ENCODE assay signal across 8 cellular contexts in the genomic region with DNA sequence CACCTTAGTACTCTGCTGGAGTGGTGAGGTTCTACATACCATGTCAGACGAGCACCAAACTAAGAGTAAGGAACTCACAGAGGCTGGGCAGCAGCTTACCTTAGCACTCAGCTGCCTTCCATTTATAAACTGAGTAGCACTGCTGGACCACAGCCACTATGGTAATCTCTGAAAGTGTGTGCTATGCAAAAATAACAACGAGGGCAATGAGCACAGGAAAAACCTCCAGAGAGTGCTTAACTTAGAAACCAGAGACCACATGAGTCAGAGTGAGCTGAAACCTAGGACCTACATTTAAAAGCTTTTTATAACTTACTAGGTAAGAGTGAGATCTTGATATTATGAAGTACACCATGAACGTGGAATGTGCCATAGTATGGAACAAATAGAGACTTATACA. TPM values are rescaled to one million over a fixed set of nuclear protein-coding genes. Genes with fewer than 3 reads are reported as not detected.
DNase-seq lines count a peak whose midpoint lies in the region; ATAC-seq and TF ChIP-seq lines count a peak whose summit lies in the region.

No MANE protein-coding gene starts in this region.

- WGBS in spleen, 5 donors = 58 to 79% (median 68%) methylated on average over 3 of the region's 3 CpGs

- ATAC-seq in GM18505 (IDR thresholded peaks at IDR 0.05; ENCODE audit: unreplicated experiment) (peak; percentile 89), GM21619 (IDR thresholded peaks at IDR 0.05; ENCODE audit: unreplicated experiment) (peak; percentile 100), HG03521 (IDR thresholded peaks at IDR 0.05; ENCODE audit: unreplicated experiment) (peak; percentile 96)

- TF ChIP-seq CTCF in left ventricle myocardium inferior (IDR thresholded peaks at IDR 0.05; ENCODE audit: borderline replicate concordance) (no peak), spleen (IDR thresholded peaks at IDR 0.05 in 8 of 11, conservative IDR thresholded peaks at IDR 0.05 in 3 of 11) (no peak)

- peaks cover 81% of the 10 kb centered on the region for H3K36me3 ChIP-seq in left ventricle myocardium inferior
- H3K36me3 ChIP-seq in spleen = peaks cover 4 to 99% (median 78%) of the 10 kb centered on the region in 6 donors

- H3K4me1 ChIP-seq in left ventricle myocardium inferior (peaks cover 24% of the 10 kb centered on the region), spleen (no peaks in the 10 kb centered on the region)

- H3K27me3 ChIP-seq in left ventricle myocardium inferior (ENCODE audit: low read depth) (no peaks in the 10 kb centered on the region), spleen (replicated peaks in 1 of 7) (no peaks in the 10 kb centered on the region)

- intact Hi-C loops in left ventricle myocardium inferior (cut with micrococcal nuclease) (no loop called here), spleen (cut with DNase I; ENCODE audit: low total_unique reads) (no loop called here)

- H3K9me3 ChIP-seq in left ventricle myocardium inferior (replicated peaks) = no peaks in the 10 kb centered on the region
- H3K9me3 ChIP-seq in spleen = no peaks in the 10 kb centered on the region

- peak overlapping the region; percentile 47 for H3K4me3 ChIP-seq in left ventricle myocardium inferior
- no peak overlapping the region for H3K4me3 ChIP-seq in spleen

- H3K27ac ChIP-seq in left ventricle myocardium inferior (replicated peaks) (peak overlapping the region; percentile 73), spleen (no peak overlapping the region)

- DNase-seq in left ventricle myocardium inferior = no peak
- DNase-seq in AG20443 (ENCODE audit: low spot score) = no peak
- DNase-seq in cerebellar cortex (ENCODE audit: low spot score) = no peak
- DNase-seq in spleen = no peak
- no peak for DNase-seq in NCI-H774 (lab: John Stamatoyannopoulos, UW)

- TF ChIP-seq POLR2A in GM18505 (IDR thresholded peaks at IDR 0.05; ENCODE audit: borderline replicate concordance, extremely low read depth, insufficient read depth, insufficient read length) (no peak), spleen (IDR thresholded peaks at IDR 0.05) (no peak)

RNA-seq across cellular contexts. Expression of a gene that starts 17.1 kb away (rescaled TPM):
- 789 TPM for total RNA-seq in left ventricle myocardium inferior
- 100 to 1,000 TPM; 163 to 281 (median 213) TPM for total RNA-seq in spleen
- 10 to 100 TPM; 21.6 to 62.1 (median 57.9) TPM for polyA plus RNA-seq in spleen

RNA-seq across cellular contexts. Expression of a gene that starts 21.0 kb away (rescaled TPM):
- 49.8 TPM for total RNA-seq in left ventricle myocardium inferior
- total RNA-seq in spleen = 10 to 100 TPM; 26.5 to 58.3 (median 32.8) TPM
- 10 to 100 TPM; 15.6 to 18.2 (median 15.9) TPM for polyA plus RNA-seq in spleen

RNA-seq across cellular contexts. Expression of a gene that starts 52.7 kb away (rescaled TPM):
- total RNA-seq in left ventricle myocardium inferior = not detected
- total RNA-seq in spleen = under 1 TPM in 1 of 7 donors, not detected in 6; 0.85 TPM
- polyA plus RNA-seq in spleen = not detected
